In the genomic region with DNA sequence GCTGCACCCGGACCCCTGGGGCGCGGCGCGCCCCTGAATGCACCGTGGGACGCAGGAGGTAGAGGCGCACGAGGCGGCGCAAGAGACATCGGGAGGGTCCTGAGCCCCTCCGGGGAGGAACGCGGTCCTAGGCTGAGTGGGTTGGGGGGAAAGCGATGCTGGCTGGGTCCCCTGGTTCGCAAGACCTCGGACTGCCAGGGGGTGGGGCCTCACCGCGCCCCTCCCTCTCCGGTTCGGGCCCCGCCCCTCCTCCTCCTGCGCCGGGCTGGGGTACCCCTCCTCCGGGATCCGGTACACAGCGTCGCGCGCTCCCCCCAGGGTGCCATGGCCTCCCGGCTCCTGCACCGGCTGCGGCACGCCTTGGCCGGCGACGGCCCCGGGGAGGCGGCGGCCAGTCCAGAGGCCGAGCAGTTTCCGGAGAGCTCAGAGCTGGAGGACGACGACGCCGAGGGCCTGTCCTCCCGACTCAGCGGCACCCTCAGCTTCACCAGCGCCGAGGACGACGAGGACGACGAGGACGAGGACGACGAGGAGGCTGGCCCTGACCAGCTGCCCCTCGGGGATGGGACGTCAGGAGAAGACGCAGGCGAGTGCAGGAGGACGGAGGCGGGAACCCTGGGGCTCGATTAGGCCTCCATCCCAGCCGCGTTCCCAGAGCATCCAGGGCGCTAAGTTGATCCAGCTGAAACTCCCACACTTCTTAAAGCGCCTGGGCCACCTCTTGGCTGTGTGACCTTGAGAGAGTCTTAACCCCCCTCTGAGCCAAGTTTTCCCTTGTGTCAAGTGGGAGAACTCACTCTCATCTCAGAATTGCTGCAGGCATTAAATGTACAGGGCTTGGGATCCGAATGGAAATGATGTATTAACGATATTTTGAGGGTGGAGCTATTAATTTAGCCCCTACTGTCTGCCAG, we compare ENCODE assay signal across 8 cellular contexts. TPM values are rescaled to one million over a fixed set of nuclear protein-coding genes. Genes with fewer than 3 reads are reported as not detected.
DNase-seq lines count a peak whose midpoint lies in the region; TF ChIP-seq lines count a peak whose summit lies in the region.

No MANE protein-coding gene starts in this region.

- peak overlapping the region; percentile 75 for H3K4me3 Mint-ChIP-seq in mesothelial cell of epicardium

- H3K4me1 Mint-ChIP-seq in mesothelial cell of epicardium = peaks cover 22% of the 10 kb centered on the region

- no peak for TF ChIP-seq CTCF in epithelial cell of proximal tubule (conservative IDR thresholded peaks at IDR 0.05; ENCODE audit: low read depth, low read length)
- TF ChIP-seq CTCF in mesothelial cell of epicardium (IDR thresholded peaks at IDR 0.05; ENCODE audit: unreplicated experiment) = no peak

- H3K27me3 Mint-ChIP-seq in mesothelial cell of epicardium (ENCODE audit: low read depth) = no peaks in the 10 kb centered on the region

- H3K27ac Mint-ChIP-seq in mesothelial cell of epicardium = peak overlapping the region; percentile 21

- no peaks in the 10 kb centered on the region for H3K36me3 Mint-ChIP-seq in mesothelial cell of epicardium

- H3K9me3 Mint-ChIP-seq in mesothelial cell of epicardium = no peaks in the 10 kb centered on the region

- DNase-seq in DMS153 treated with DMSO at 0.1 percent for 48 hours (lab: John Stamatoyannopoulos, UW; ENCODE audit: unreplicated experiment) = peak; percentile 8
- DNase-seq in DMS153 (lab: John Stamatoyannopoulos, UW) = no peak
- peak; percentile 37 for DNase-seq in NCI-H2196 treated with DMSO at 0.1 percent for 48 hours (lab: John Stamatoyannopoulos, UW; ENCODE audit: unreplicated experiment)
- peak; percentile 71 for DNase-seq in activated CD8-positive, alpha-beta memory T cell treated with anti-CD3 and anti-CD28 coated beads, Interleukin-2, amount 50 U/mL, for 48 hours
- no peak for DNase-seq in epithelial cell of proximal tubule (ENCODE audit: low read depth)
- peak; percentile 43 to 74 for DNase-seq in mesothelial cell of epicardium (ENCODE audit: low spot score in 2 of 2, unreplicated experiment in 2 of 2)
- DNase-seq in stimulated activated naive CD4-positive, alpha-beta T cell (lab: John Stamatoyannopoulos, UW) = peak in 5 of 6 experiments; percentile 20 to 46 (median 40)
- no peak for DNase-seq in NCI-H1694 (lab: John Stamatoyannopoulos, UW)

- peak overlapping the region; percentile 88 for H3K4me3 ChIP-seq in epithelial cell of proximal tubule (ENCODE audit: low read depth, low read length)

RNA-seq across cellular contexts. Expression of gene SNX21, which starts 0.5 kb away (rescaled TPM):
- 20.1 and 29.0 TPM in 2 replicates for total RNA-seq in epithelial cell of proximal tubule
- total RNA-seq in mesothelial cell of epicardium = 15.8 to 21.0 TPM (median 17.3 TPM) in 3 replicates

RNA-seq across cellular contexts. Expression of gene TNNC2, which starts 7.0 kb away (rescaled TPM):
- total RNA-seq in epithelial cell of proximal tubule (not detected in 2 replicates), mesothelial cell of epicardium (0.54 to 0.79 TPM in 2 of 3 replicates, not detected in the other)

RNA-seq across cellular contexts. Expression of gene UBE2C, which starts 21.7 kb away (rescaled TPM):
- total RNA-seq in epithelial cell of proximal tubule (345 and 447 TPM in 2 replicates), mesothelial cell of epicardium (48.1 to 50.2 TPM (median 48.3 TPM) in 3 replicates)

RNA-seq across cellular contexts. Expression of gene ACOT8, which starts 23.1 kb away (rescaled TPM):
- total RNA-seq in epithelial cell of proximal tubule = 29.1 and 33.0 TPM in 2 replicates
- total RNA-seq in mesothelial cell of epicardium = 19.8 to 20.9 TPM (median 20.6 TPM) in 3 replicates

RNA-seq across cellular contexts. Expression of gene ZSWIM3, which starts 23.3 kb away (rescaled TPM):
- total RNA-seq in epithelial cell of proximal tubule (1.2 and 3.0 TPM in 2 replicates), mesothelial cell of epicardium (3.7 to 4.6 TPM (median 4.4 TPM) in 3 replicates)

Comparison
In these comparisons a context has a peak if more than half of its experiments do, and no peak if none do; other contexts are left out.
1. DNase-seq: peak in DMS153 treated with DMSO at 0.1 percent for 48 hours (single experiment), NCI-H2196 treated with DMSO at 0.1 percent for 48 hours (single experiment), activated CD8-positive, alpha-beta memory T cell treated with anti-CD3 and anti-CD28 coated beads, Interleukin-2, amount 50 U/mL, for 48 hours (single experiment), mesothelial cell of epicardium (2 of 2) and stimulated activated naive CD4-positive, alpha-beta T cell (5 of 6); none in DMS153 (single experiment), epithelial cell of proximal tubule (single experiment) and NCI-H1694 (single experiment).